25 cellular contexts compared by ENCODE assay signal in genomic region chr19:31372245-31372781, GRCh38. TPM values are rescaled to one million over a fixed set of nuclear protein-coding genes. Genes with fewer than 3 reads are reported as not detected.
A peak's percentile ranks its signal among the peaks of the same experiment; 100 is the strongest.
DNase-seq lines count a peak whose midpoint lies in the region; ATAC-seq and TF ChIP-seq lines count a peak whose summit lies in the region.
"Had no signal": no experiment of that assay in that cellular context is flagged by ENCODE, and none has a peak within 500 bp of the region (broad histone marks: within the 10 kb centered on the region; RNA-seq: fewer than 3 reads in every experiment).

No MANE protein-coding gene starts in this region.

- no peaks in the 10 kb centered on the region for H3K36me3 Mint-ChIP-seq in natural killer cell
- no peaks in the 10 kb centered on the region for H3K36me3 Mint-ChIP-seq in natural killer cell treated with Interleukin-12 subunit alpha and Interleukin-12 subunit beta and Interleukin-15 and Interleukin-18, amount 100 ng/mL, for 72 hours
- no peaks in the 10 kb centered on the region for H3K36me3 Mint-ChIP-seq in central memory CD8-positive, alpha-beta T cell (ENCODE audit: insufficient read depth)
- H3K36me3 Mint-ChIP-seq: activated naive CD4-positive, alpha-beta T cell treated with anti-CD3 and anti-CD28 coated beads, Interleukin-2, amount 50 U/mL, for 24 hours; CD4-positive, CD25-positive, alpha-beta regulatory T cell; type B pancreatic cell had no signal

- H3K27me3 Mint-ChIP-seq in natural killer cell (ENCODE audit: low read depth in 2 of 2) = peaks cover 36 to 48% of the 10 kb centered on the region in 2 donors
- H3K27me3 Mint-ChIP-seq in natural killer cell treated with Interleukin-12 subunit alpha and Interleukin-12 subunit beta and Interleukin-15 and Interleukin-18, amount 100 ng/mL, for 72 hours = peaks cover 30 to 37% of the 10 kb centered on the region in 2 donors
- peaks cover 67% of the 10 kb centered on the region for H3K27me3 Mint-ChIP-seq in central memory CD8-positive, alpha-beta T cell
- H3K27me3 Mint-ChIP-seq: activated B cell treated with CpG ODN at 0.5 μM for 24 hours, IgD-negative memory B cell had no signal

- ATAC-seq in natural killer cell (peak; percentile 44 to 85 (median 65)), GM21529 (IDR thresholded peaks at IDR 0.05; ENCODE audit: unreplicated experiment) (no peak), GM21381 (IDR thresholded peaks at IDR 0.05; ENCODE audit: unreplicated experiment) (no peak)
- no peak for ATAC-seq in natural killer cell treated with Interleukin-12 subunit alpha and Interleukin-12 subunit beta and Interleukin-15 and Interleukin-18, amount 100 ng/mL, for 72 hours
- ATAC-seq in central memory CD8-positive, alpha-beta T cell (replicated peaks; ENCODE audit: extremely low read depth, poor library complexity, severe bottlenecking) = peak; percentile 89
- ATAC-seq: gastrocnemius medialis had no signal

- intact Hi-C loops in natural killer cell (cut with micrococcal nuclease) = no loop called here

- peak; percentile 6 for DNase-seq in NK-92 treated with Interleukin-12 subunit alpha and Interleukin-12 subunit beta, amount 100 ng/mL, for 24 hours (lab: John Stamatoyannopoulos, UW)
- DNase-seq in NK-92 (lab: John Stamatoyannopoulos, UW; ENCODE audit: unreplicated experiment) = no peak
- DNase-seq in natural killer cell = no peak
- DNase-seq in natural killer cell treated with Interleukin-12 subunit alpha and Interleukin-12 subunit beta and Interleukin-15 and Interleukin-18, amount 100 ng/mL, for 72 hours (ENCODE audit: low spot score) = no peak
- peak in 1 of 2 donors; percentile 48 for DNase-seq in central memory CD8-positive, alpha-beta T cell (ENCODE audit: low spot score in 2 of 2)
- DNase-seq in occipital lobe (lab: John Stamatoyannopoulos, UW) = no peak
- DNase-seq: activated B cell treated with CpG ODN at 0.5 μM for 24 hours; activated T-cell treated with anti-CD3 and anti-CD28 coated beads, Interleukin-2, amount 50 U/mL, for 4 hours; anterior cingulate cortex; CD4-positive, CD25-positive, alpha-beta regulatory T cell; gastrocnemius medialis; kidney glomerular epithelial cell; midbrain; NCI-H1092; NCI-H1694; NCI-H446; NCI-H774; stimulated activated CD4-positive, alpha-beta T cell treated with anti-CD3 and anti-CD28 coated beads, Interleukin-15, amount 100 ng/mL, for 24 hours; stimulated activated CD4-positive, alpha-beta T cell treated with anti-CD3 and anti-CD28 coated beads, Interleukin-4, amount 100 ng/mL, for 4 hours had no signal

- H3K4me1 Mint-ChIP-seq in natural killer cell = peaks cover 12 to 20% of the 10 kb centered on the region in 2 donors
- H3K4me1 Mint-ChIP-seq in natural killer cell treated with Interleukin-12 subunit alpha and Interleukin-12 subunit beta and Interleukin-15 and Interleukin-18, amount 100 ng/mL, for 72 hours (ENCODE audit: low read depth in 2 of 2) = peaks cover 3 to 5% of the 10 kb centered on the region in 2 donors
- peaks cover 21% of the 10 kb centered on the region for H3K4me1 Mint-ChIP-seq in central memory CD8-positive, alpha-beta T cell
- H3K4me1 Mint-ChIP-seq: activated B cell treated with CpG ODN at 0.5 μM for 24 hours, IgD-negative memory B cell had no signal

- no peak overlapping the region for H3K27ac Mint-ChIP-seq in natural killer cell
- no peak overlapping the region for H3K27ac Mint-ChIP-seq in natural killer cell treated with Interleukin-12 subunit alpha and Interleukin-12 subunit beta and Interleukin-15 and Interleukin-18, amount 100 ng/mL, for 72 hours
- H3K27ac Mint-ChIP-seq in central memory CD8-positive, alpha-beta T cell (ENCODE audit: low read depth) = no peak overlapping the region
- H3K27ac Mint-ChIP-seq: activated B cell treated with CpG ODN at 0.5 μM for 24 hours; activated naive CD4-positive, alpha-beta T cell treated with anti-CD3 and anti-CD28 coated beads, Interleukin-2, amount 50 U/mL, for 24 hours; CD4-positive, CD25-positive, alpha-beta regulatory T cell; IgD-negative memory B cell; nephron; type B pancreatic cell had no signal

- no peak for TF ChIP-seq CTCF in natural killer cell (IDR thresholded peaks at IDR 0.05)

- no peak overlapping the region for H3K4me3 Mint-ChIP-seq in natural killer cell
- no peak overlapping the region for H3K4me3 Mint-ChIP-seq in natural killer cell treated with Interleukin-12 subunit alpha and Interleukin-12 subunit beta and Interleukin-15 and Interleukin-18, amount 100 ng/mL, for 72 hours
- no peak overlapping the region for H3K4me3 Mint-ChIP-seq in central memory CD8-positive, alpha-beta T cell
- H3K4me3 Mint-ChIP-seq: activated B cell treated with CpG ODN at 0.5 μM for 24 hours; activated naive CD4-positive, alpha-beta T cell treated with anti-CD3 and anti-CD28 coated beads, Interleukin-2, amount 50 U/mL, for 24 hours; activated T-cell treated with anti-CD3 and anti-CD28 coated beads, Interleukin-2, amount 50 U/mL, for 4 hours; CD4-positive, CD25-positive, alpha-beta regulatory T cell; IgD-negative memory B cell; nephron; type B pancreatic cell had no signal

- no peaks in the 10 kb centered on the region for H3K9me3 Mint-ChIP-seq in natural killer cell
- H3K9me3 Mint-ChIP-seq in natural killer cell treated with Interleukin-12 subunit alpha and Interleukin-12 subunit beta and Interleukin-15 and Interleukin-18, amount 100 ng/mL, for 72 hours = no peaks in the 10 kb centered on the region
- H3K9me3 Mint-ChIP-seq in central memory CD8-positive, alpha-beta T cell = no peaks in the 10 kb centered on the region
- H3K9me3 Mint-ChIP-seq: activated naive CD4-positive, alpha-beta T cell treated with anti-CD3 and anti-CD28 coated beads, Interleukin-2, amount 50 U/mL, for 24 hours; activated T-cell treated with anti-CD3 and anti-CD28 coated beads, Interleukin-2, amount 50 U/mL, for 4 hours; type B pancreatic cell had no signal

RNA-seq across cellular contexts. Expression of gene TSHZ3, which starts 23.1 kb away (rescaled TPM):
- total RNA-seq in natural killer cell (1 to 10 TPM; 5.3 to 8.1 (median 6.2) TPM), occipital lobe (18.6 TPM)
- total RNA-seq in natural killer cell treated with Interleukin-12 subunit alpha and Interleukin-12 subunit beta and Interleukin-15 and Interleukin-18, amount 100 ng/mL, for 72 hours = 1 to 10 TPM; 4.0 to 4.1 TPM
- total RNA-seq: activated B cell treated with CpG ODN at 0.5 μM for 24 hours had no signal

Comparison
In these comparisons a context has a peak if more than half of its experiments do, and no peak if none do; other contexts are left out.
1. ATAC-seq: peak in natural killer cell (3 of 3) and central memory CD8-positive, alpha-beta T cell (single experiment); none in natural killer cell treated with Interleukin-12 subunit alpha and Interleukin-12 subunit beta and Interleukin-15 and Interleukin-18, amount 100 ng/mL, for 72 hours (0 of 2), GM21529 (single experiment) and GM21381 (single experiment).